1 cellular context compared by ENCODE assay signal in the genomic region with DNA sequence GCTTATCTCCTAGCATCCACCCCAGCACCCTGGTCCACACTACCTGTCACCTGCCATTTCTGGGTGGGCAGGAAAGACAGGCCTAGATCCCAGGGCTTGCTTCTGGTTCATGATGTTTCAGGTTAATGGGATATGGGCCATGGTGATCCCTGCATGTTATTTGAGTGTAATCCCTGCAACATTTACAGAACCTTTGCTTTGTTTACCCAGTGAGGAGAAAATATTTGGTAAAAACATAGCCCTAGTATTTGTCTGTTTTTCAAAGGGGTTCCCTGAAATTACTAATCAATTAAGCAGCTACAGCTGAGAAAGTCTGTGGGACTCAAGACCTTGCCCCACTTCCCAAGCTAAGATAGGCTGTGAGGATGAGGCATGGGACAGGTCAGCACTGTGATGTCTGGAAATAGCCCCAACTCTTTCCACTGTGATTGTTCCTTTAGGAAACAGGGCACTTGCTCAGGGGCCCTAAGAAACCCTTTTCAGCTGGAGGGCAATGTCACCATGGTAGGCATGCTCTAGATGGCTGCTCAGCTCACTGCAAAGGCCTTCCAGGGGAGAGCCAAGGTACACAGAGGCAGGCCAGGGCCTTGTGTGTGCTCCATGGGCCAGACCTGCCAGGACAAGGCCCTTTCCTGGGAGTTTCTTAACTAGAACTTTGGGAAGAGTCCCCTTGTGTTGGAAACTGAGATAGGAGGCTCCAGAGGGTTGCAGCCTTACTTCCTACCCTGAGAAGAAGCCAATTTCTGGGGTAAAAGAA.
TF ChIP-seq lines count a peak whose summit lies in the region.

No MANE protein-coding gene starts in this region.

TF ChIP-seq in HepG2, 621 proteins besides CTCF, POLR2A, EP300 and RAD21 (continued from another document):
- TF ChIP-seq, protein P1, sequence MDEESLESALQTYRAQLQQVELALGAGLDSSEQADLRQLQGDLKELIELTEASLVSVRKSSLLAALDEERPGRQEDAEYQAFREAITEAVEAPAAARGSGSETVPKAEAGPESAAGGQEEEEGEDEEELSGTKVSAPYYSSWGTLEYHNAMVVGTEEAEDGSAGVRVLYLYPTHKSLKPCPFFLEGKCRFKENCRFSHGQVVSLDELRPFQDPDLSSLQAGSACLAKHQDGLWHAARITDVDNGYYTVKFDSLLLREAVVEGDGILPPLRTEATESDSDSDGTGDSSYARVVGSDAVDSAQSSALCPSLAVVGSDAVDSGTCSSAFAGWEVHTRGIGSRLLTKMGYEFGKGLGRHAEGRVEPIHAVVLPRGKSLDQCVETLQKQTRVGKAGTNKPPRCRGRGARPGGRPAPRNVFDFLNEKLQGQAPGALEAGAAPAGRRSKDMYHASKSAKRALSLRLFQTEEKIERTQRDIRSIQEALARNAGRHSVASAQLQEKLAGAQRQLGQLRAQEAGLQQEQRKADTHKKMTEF (CRISPR knock-in tag; IDR thresholded peaks at IDR 0.05), result 0 out of 2 replicates have a peak, but pooled peaks have one; percentile 15
- 0 out of 2 replicates have a peak, but pooled peaks have one; percentile 12 for TF ChIP-seq ZMYM4 (CRISPR knock-in tag; IDR thresholded peaks at IDR 0.05)
- TF ChIP-seq GATAD2A (CRISPR knock-in tag; IDR thresholded peaks at IDR 0.05), result 0 out of 2 replicates have a peak, but pooled peaks have one; percentile 21
